Comparison of ENCODE assay signal across 23 cellular contexts in genomic region chr17:15892244-15892643, GRCh38.
"Had no signal": no experiment of that assay in that cellular context is flagged by ENCODE, and none has a peak within 500 bp of the region (broad histone marks: within the 10 kb centered on the region; RNA-seq: fewer than 3 reads in every experiment).

No MANE protein-coding gene starts in this region.

- H3K9ac ChIP-seq: SK-N-SH had no signal

- H3K27me3 ChIP-seq: brain microvascular endothelial cell, gastroesophageal sphincter, heart left ventricle, sigmoid colon, stomach, uterus had no signal

- H3K4me2 ChIP-seq: SK-N-SH had no signal

- H3K4me3 Mint-ChIP-seq: activated CD8-positive, alpha-beta T cell treated with anti-CD3 and anti-CD28 coated beads for 36 hours; activated naive CD8-positive, alpha-beta T cell treated with anti-CD3 and anti-CD28 coated beads, Interleukin-2, amount 10 ng/mL, durations not matched to agents 7 days and 5 days; activated T-helper 17 cell treated with anti-CD3 and anti-CD28 coated beads, Interleukin-2, amount 50 U/mL, for 72 hours; central memory CD8-positive, alpha-beta T cell; stimulated activated effector memory CD8-positive, alpha-beta T cell treated with anti-CD3 and anti-CD28 coated beads, Interleukin-12 subunit alpha, Interleukin-12 subunit beta, amount 100 ng/mL, for 72 hours; T-cell had no signal

- H3K36me3 Mint-ChIP-seq: stimulated activated effector memory CD8-positive, alpha-beta T cell treated with anti-CD3 and anti-CD28 coated beads, Interleukin-12 subunit alpha, Interleukin-12 subunit beta, amount 100 ng/mL, for 72 hours; T-cell had no signal

- H3K4me1 ChIP-seq: uterus had no signal

- H3K36me3 ChIP-seq: brain microvascular endothelial cell, gastroesophageal sphincter, heart left ventricle, sigmoid colon, stomach, uterus had no signal

- H3K27ac ChIP-seq: gastroesophageal sphincter, sigmoid colon, stomach, uterus had no signal

- H3K27me3 Mint-ChIP-seq: activated CD8-positive, alpha-beta T cell treated with anti-CD3 and anti-CD28 coated beads for 36 hours; activated T-helper 17 cell treated with anti-CD3 and anti-CD28 coated beads, Interleukin-2, amount 50 U/mL, for 72 hours; central memory CD8-positive, alpha-beta T cell had no signal

- DNase-seq: activated CD4-positive, alpha-beta T cell treated with anti-CD3 and anti-CD28 coated beads for 48 hours; activated CD4-positive, CD25-positive, alpha-beta regulatory T cell; activated CD8-positive, alpha-beta T cell treated with anti-CD3 and anti-CD28 coated beads for 36 hours; activated naive CD4-positive, alpha-beta T cell; activated naive CD8-positive, alpha-beta T cell treated with anti-CD3 and anti-CD28 coated beads, Interleukin-2, amount 10 ng/mL, durations not matched to agents 7 days and 5 days; activated T-cell treated with anti-CD3 and anti-CD28 coated beads, Interleukin-2, amount 50 U/mL, for 1 hour; amygdala; cortex of kidney; effector CD4-positive, alpha-beta T cell; heart left ventricle; kidney glomerular epithelial cell; sigmoid colon; SK-N-SH; stimulated activated CD4-positive, alpha-beta T cell treated with anti-CD3 and anti-CD28 coated beads, Interleukin-4, amount 100 ng/mL, for 24 hours; stomach; T-cell; T-helper 9 cell; uterus had no signal

- H3K4me3 ChIP-seq: gastroesophageal sphincter, heart left ventricle, sigmoid colon, stomach, uterus had no signal

- H3K9me3 Mint-ChIP-seq: activated T-helper 17 cell treated with anti-CD3 and anti-CD28 coated beads, Interleukin-2, amount 50 U/mL, for 72 hours; central memory CD8-positive, alpha-beta T cell; T-cell had no signal

- H3K9me3 ChIP-seq: gastroesophageal sphincter, sigmoid colon, SK-N-SH, stomach, uterus had no signal

- ATAC-seq: activated CD8-positive, alpha-beta T cell treated with anti-CD3 and anti-CD28 coated beads for 36 hours; activated T-helper 17 cell treated with anti-CD3 and anti-CD28 coated beads, Interleukin-2, amount 50 U/mL, for 72 hours; gastroesophageal sphincter; stimulated activated effector memory CD8-positive, alpha-beta T cell treated with anti-CD3 and anti-CD28 coated beads, Interleukin-12 subunit alpha, Interleukin-12 subunit beta, amount 100 ng/mL, for 72 hours; T-cell had no signal

- H3K27ac Mint-ChIP-seq: activated CD8-positive, alpha-beta T cell treated with anti-CD3 and anti-CD28 coated beads for 36 hours; activated naive CD8-positive, alpha-beta T cell treated with anti-CD3 and anti-CD28 coated beads, Interleukin-2, amount 10 ng/mL, durations not matched to agents 7 days and 5 days; activated T-helper 17 cell treated with anti-CD3 and anti-CD28 coated beads, Interleukin-2, amount 50 U/mL, for 72 hours; stimulated activated effector memory CD8-positive, alpha-beta T cell treated with anti-CD3 and anti-CD28 coated beads, Interleukin-12 subunit alpha, Interleukin-12 subunit beta, amount 100 ng/mL, for 72 hours; T-cell had no signal
